14 cellular contexts compared by ENCODE assay signal in the genomic region with DNA sequence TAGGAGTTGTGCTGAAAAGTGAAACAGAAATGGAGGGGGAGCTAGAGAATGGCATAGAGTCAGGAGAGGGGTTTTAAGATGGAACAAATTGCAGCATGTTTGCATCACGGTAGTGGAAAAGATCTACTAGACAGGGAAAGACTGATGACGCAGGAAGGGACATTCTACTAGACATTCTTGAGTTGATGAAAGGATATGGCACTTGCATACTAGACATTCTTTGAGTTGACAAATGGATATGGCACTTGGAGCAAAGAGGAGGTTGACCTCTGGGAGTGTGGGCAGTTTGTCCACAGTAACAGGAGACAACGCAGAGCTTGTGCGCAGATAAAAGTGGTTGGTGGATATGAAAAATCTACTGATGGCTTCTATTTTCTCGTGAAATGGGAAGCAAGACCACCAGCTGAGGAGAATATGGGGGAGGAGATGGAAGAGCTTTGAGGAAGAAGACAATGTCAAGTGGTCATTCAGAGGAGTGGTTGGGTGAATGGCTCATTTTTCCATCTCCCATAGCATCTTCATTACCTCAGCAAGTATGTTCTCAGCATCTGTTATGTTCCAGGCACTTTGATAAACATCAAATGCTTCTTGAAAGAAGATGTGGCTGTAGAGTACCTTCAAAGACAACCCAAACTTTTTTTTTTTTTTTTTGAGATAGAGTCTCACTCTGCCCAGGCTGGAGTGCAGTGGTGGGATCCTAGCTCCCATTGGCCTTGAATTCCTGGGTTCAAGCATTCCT. TPM values are rescaled to one million over a fixed set of nuclear protein-coding genes. Genes with fewer than 3 reads are reported as not detected.
DNase-seq lines count a peak whose midpoint lies in the region; ATAC-seq, FAIRE-seq and TF ChIP-seq lines count a peak whose summit lies in the region.
"Had no signal": no experiment of that assay in that cellular context is flagged by ENCODE, and none has a peak within 500 bp of the region (broad histone marks: within the 10 kb centered on the region; RNA-seq: fewer than 3 reads in every experiment).

No MANE protein-coding gene starts in this region.

- H3K4me1 ChIP-seq in IMR-90 (ENCODE audit: control insufficient read depth, insufficient read depth, low read length) (peaks cover 14% of the 10 kb centered on the region), K562 (replicated peaks in 1 of 2; ENCODE audit: control insufficient read depth in 2 of 2, insufficient read depth in 2 of 2, low read length in 2 of 2) (peaks cover 33 to 35% of the 10 kb centered on the region in 2 experiments), mesodermal cell (ENCODE audit: control insufficient read depth, insufficient read depth, low read length, poor library complexity, severe bottlenecking) (peaks cover 45% of the 10 kb centered on the region), small intestine (ENCODE audit: control insufficient read depth in 2 of 2, insufficient read depth in 1 of 2, low read depth in 1 of 2, low read length in 1 of 2) (peaks cover 0 to 2% of the 10 kb centered on the region in 2 donors)

- H2BK20ac ChIP-seq in IMR-90 (ENCODE audit: low read depth, low read length), result peak overlapping the region; percentile 94

- H3K18ac ChIP-seq in IMR-90 (ENCODE audit: low read depth, low read length), result peak overlapping the region; percentile 57; the same call in 1 of the 2 replicates

- peak overlapping the region; percentile 52; the same call in 1 of the 2 replicates for H3K56ac ChIP-seq in IMR-90 (ENCODE audit: extremely low read depth, insufficient read depth, low read length)

- H3K9ac ChIP-seq in IMR-90 (ENCODE audit: low read depth, low read length), result no peak overlapping the region
- no peak overlapping the region for H3K9ac ChIP-seq in K562 (ENCODE audit: insufficient read depth in 1 of 2, low read depth in 2 of 2, low read length in 2 of 2)
- H3K9ac ChIP-seq: BLaER1 had no signal

- H2BK15ac ChIP-seq in IMR-90 (ENCODE audit: low read depth, low read length), result peak overlapping the region; percentile 0; the same call in 2 of the 3 replicates

- H3K4me2 ChIP-seq in IMR-90 (ENCODE audit: low read depth, low read length) (no peak overlapping the region; the same call in 1 of the 2 replicates), K562 (ENCODE audit: insufficient read depth, low read length) (no peak overlapping the region)
- H3K4me2 ChIP-seq: BLaER1 had no signal

- no peak for TF ChIP-seq CTCF in AG10803 (conservative IDR thresholded peaks at IDR 0.05; ENCODE audit: low read length)
- no peak for TF ChIP-seq CTCF in IMR-90 (conservative IDR thresholded peaks at IDR 0.05; ENCODE audit: low read depth, low read length)
- TF ChIP-seq CTCF in K562 (IDR thresholded peaks at IDR 0.05 in 2 of 3, conservative IDR thresholded peaks at IDR 0.05 in 1 of 3; ENCODE audit: insufficient read depth in 2 of 3, low read depth in 1 of 3, low read length in 3 of 3), result no peak

- H3K79me1 ChIP-seq in IMR-90 (ENCODE audit: low read depth in 1 of 2, low read length in 2 of 2), result peaks cover 3 to 25% of the 10 kb centered on the region in 2 experiments

- peaks cover 22% of the 10 kb centered on the region for H3K79me2 ChIP-seq in K562 (ENCODE audit: control insufficient read depth, insufficient read depth, low read length)

- H3K27me3 ChIP-seq in IMR-90 (ENCODE audit: control insufficient read depth, insufficient read depth, low read length) (no peaks in the 10 kb centered on the region), K562 (ENCODE audit: control insufficient read depth in 2 of 2, insufficient read depth in 2 of 2, low read length in 2 of 2) (peaks cover 0 to 3% of the 10 kb centered on the region in 2 experiments; a peak in 1 of 5 replicates), small intestine (ENCODE audit: control insufficient read depth in 2 of 2, insufficient read depth in 2 of 2, low read length in 2 of 2) (no peaks in the 10 kb centered on the region)
- H3K27me3 ChIP-seq: BLaER1, dorsolateral prefrontal cortex had no signal

- peak overlapping the region; percentile 92 for H3K4ac ChIP-seq in IMR-90 (ENCODE audit: low read depth, low read length)

- no peak overlapping the region; the same call in 1 of the 2 replicates for H4K5ac ChIP-seq in IMR-90 (ENCODE audit: low read depth, low read length)

- H3K9me1 ChIP-seq in IMR-90 (ENCODE audit: insufficient read depth, low read length) (peaks cover 23% of the 10 kb centered on the region), K562 (ENCODE audit: control insufficient read depth, insufficient read depth, low read length) (no peaks in the 10 kb centered on the region)

- peak; percentile 83 for DNase-seq in AG10803 (ENCODE audit: low read depth)
- peak; percentile 73 for DNase-seq in IMR-90
- DNase-seq in K562 (ENCODE audit: extremely low read depth in 1 of 4, low spot score in 3 of 4), result no peak
- DNase-seq in OCI-M1 (lab: John Stamatoyannopoulos, UW), result no peak
- no peak for DNase-seq in small intestine
- no peak for DNase-seq in HuH-7.5 (ENCODE audit: low spot score)
- DNase-seq: activated naive CD4-positive, alpha-beta T cell treated with anti-CD3 and anti-CD28 coated beads, Interleukin-2, amount 50 U/mL, for 16 hours; dorsolateral prefrontal cortex; NCI-H2107; stimulated activated CD4-positive, alpha-beta T cell treated with anti-CD3 and anti-CD28 coated beads, Interleukin-2, amount 100 ng/mL, for 24 hours had no signal

- no peaks in the 10 kb centered on the region; the same call in 1 of the 2 replicates for H3K36me3 ChIP-seq in IMR-90 (ENCODE audit: control insufficient read depth, insufficient read depth, low read length)
- peaks cover 13% of the 10 kb centered on the region for H3K36me3 ChIP-seq in K562 (ENCODE audit: control insufficient read depth, insufficient read depth, low read length)
- H3K36me3 ChIP-seq in mesodermal cell (ENCODE audit: control insufficient read depth, insufficient read depth, low read length), result peaks cover 8% of the 10 kb centered on the region
- no peaks in the 10 kb centered on the region for H3K36me3 ChIP-seq in small intestine (ENCODE audit: control insufficient read depth in 2 of 2, insufficient read depth in 2 of 2, low read length in 2 of 2)

- TF ChIP-seq POLR2A in IMR-90 (IDR thresholded peaks at IDR 0.05; ENCODE audit: low read depth, low read length) (no peak), K562 (conservative IDR thresholded peaks at IDR 0.05) (no peak)

- H3K23ac ChIP-seq in IMR-90 (ENCODE audit: low read depth, low read length), result peak overlapping the region; percentile 79; the same call in 1 of the 2 replicates

- intact Hi-C loops in IMR-90 (cut with micrococcal nuclease) (no loop called here), K562 (cut with micrococcal nuclease) (no loop called here)

- no peaks in the 10 kb centered on the region for H3K9me3 ChIP-seq in IMR-90 (ENCODE audit: control insufficient read depth, insufficient read depth, low read length)
- H3K9me3 ChIP-seq in K562 (replicated peaks; ENCODE audit: control insufficient read depth, insufficient read depth, low read depth, low read length), result no peaks in the 10 kb centered on the region
- H3K9me3 ChIP-seq in mesodermal cell (ENCODE audit: control insufficient read depth, low read length), result no peaks in the 10 kb centered on the region
- H3K9me3 ChIP-seq in small intestine (ENCODE audit: control insufficient read depth, low read depth), result no peaks in the 10 kb centered on the region
- H3K9me3 ChIP-seq: BLaER1 had no signal

- peak overlapping the region; percentile 79 for H4K91ac ChIP-seq in IMR-90 (ENCODE audit: insufficient read depth, low read depth, low read length)

- H2BK120ac ChIP-seq in IMR-90 (ENCODE audit: low read depth, low read length), result peak overlapping the region; percentile 94

- H4K20me1 ChIP-seq in IMR-90 (ENCODE audit: insufficient read depth, low read length) (peaks cover 18% of the 10 kb centered on the region), K562 (replicated peaks; ENCODE audit: control insufficient read depth, insufficient read depth, low read length) (peaks cover 9% of the 10 kb centered on the region)

- FAIRE-seq in K562 (lab: Jason Lieb, UNC), result no peak
- FAIRE-seq in small intestine (lab: Jason Lieb, UNC), result no peak

- no peak; the same call in 1 of the 2 replicates for TF ChIP-seq EP300 in K562 (IDR thresholded peaks at IDR 0.05; ENCODE audit: low read length)

- TF ChIP-seq RAD21 in IMR-90 (IDR thresholded peaks at IDR 0.05; ENCODE audit: low read length) (no peak), K562 (CRISPR knock-in tag; conservative IDR thresholded peaks at IDR 0.05 in 1 of 2, IDR thresholded peaks at IDR 0.05 in 1 of 2) (no peak)

- BruUV-seq in IMR-90 (replicated peaks; lab: Mats Ljungman, UMichigan) (no TSS peak), K562 (replicated peaks; lab: Mats Ljungman, UMichigan) (no TSS peak)

- no peak for ATAC-seq in IMR-90 (ENCODE audit: low read depth)
- ATAC-seq in K562, result no peak
- ATAC-seq in HG03280 (IDR thresholded peaks at IDR 0.05; ENCODE audit: unreplicated experiment), result no peak
- ATAC-seq: WTC11 had no signal

- H3K27ac ChIP-seq in IMR-90 (ENCODE audit: insufficient read depth, low read length) (no peak overlapping the region), K562 (ENCODE audit: extremely low read depth, low read depth, low read length) (no peak overlapping the region), mesodermal cell (ENCODE audit: low read depth, low read length, severe bottlenecking) (peak overlapping the region; percentile 91), small intestine (ENCODE audit: low read depth in 1 of 2, low read length in 1 of 2) (no peak overlapping the region)
- H3K27ac ChIP-seq: BLaER1 had no signal

- H2AK5ac ChIP-seq in IMR-90 (ENCODE audit: low read depth, low read length), result peak overlapping the region; percentile 67; the same call in 1 of the 2 replicates

- peak overlapping the region; percentile 90 for H2BK5ac ChIP-seq in IMR-90 (ENCODE audit: low read depth, low read length, poor library complexity, severe bottlenecking)

- dilution Hi-C loops in IMR-90 (cut with HindIII; ENCODE audit: low sequenced_read_pairs, unreplicated experiment), result no loop called here

- WGBS in IMR-90 (ENCODE audit: extremely low coverage in 2 of 2, insufficient read length in 1 of 2), 2 experiments, result 59% methylated on average over 4 of the region's 5 CpGs; no CpG with 5 or more reads in 1 of the 2 experiments
- 35% methylated on average over 5 of the region's 5 CpGs for WGBS in K562 (ENCODE audit: insufficient coverage, low coverage, missing lambda C conversion rate)
- 83 to 85% methylated on average over 4 to 5 of the region's 5 CpGs for WGBS in mesodermal cell (ENCODE audit: insufficient coverage in 2 of 2), 2 experiments
- 76 to 93% (median 89%) methylated on average over 5 of the region's 5 CpGs for WGBS in small intestine, 3 donors

- in situ Hi-C loops in IMR-90 (cut with MboI; ENCODE audit: low sequenced_read_pairs), result no loop called here
- in situ Hi-C loops in K562 (cut with MboI), result no loop called here

- peak overlapping the region; percentile 53 for H3K14ac ChIP-seq in IMR-90 (replicated peaks; ENCODE audit: low read depth, low read length)

- peak overlapping the region in 1 of 2 experiments; percentile 68; a peak in 2 of 4 replicates for H4K8ac ChIP-seq in IMR-90 (ENCODE audit: low read depth in 2 of 2, low read length in 2 of 2)

- H3K4me3 ChIP-seq in AG10803 (ENCODE audit: low read length) (no peak overlapping the region), IMR-90 (ENCODE audit: insufficient read depth, low read depth, low read length) (no peak overlapping the region), K562 (no peak overlapping the region), mesodermal cell (ENCODE audit: extremely low read depth, insufficient read depth, low read length, poor library complexity, severe bottlenecking) (no peak overlapping the region), small intestine (ENCODE audit: low read depth in 1 of 2, low read length in 2 of 2) (no peak overlapping the region)
- H3K4me3 ChIP-seq: BLaER1, dorsolateral prefrontal cortex had no signal

- CTCF ChIA-PET in IMR-90 (lab: Yijun Ruan, JAX), result interaction anchor here (0.6 to 0.7 kb wide), 3 partner anchors 110 to 833 kb away, joined by 3 to 4 read pairs (median 3); no protein-coding TSS in a partner anchor
- CTCF ChIA-PET in K562 (lab: Yijun Ruan, JAX; ENCODE audit: low intra/inter-chr PET ratio), result no interaction called here

- peak overlapping the region; percentile 46 for H2AFZ ChIP-seq in IMR-90 (replicated peaks; ENCODE audit: low read length, poor library complexity)
- H2AFZ ChIP-seq in K562 (ENCODE audit: low read depth, low read length), result no peak overlapping the region

- POLR2A ChIA-PET in IMR-90 (lab: Charles Lee; ENCODE audit: unreplicated experiment), result no interaction called here
- POLR2A ChIA-PET in K562 (lab: Yijun Ruan, JAX), result interaction anchor here (0.6 to 0.8 kb wide), 2 partner anchors 73 to 287 kb away, joined by 3 read pairs; no protein-coding TSS in a partner anchor

- no peak overlapping the region for H2AK9ac ChIP-seq in IMR-90 (replicated peaks; ENCODE audit: low read depth, low read length, poor library complexity)

RNA-seq across cellular contexts. Expression of a gene that starts 2.4 kb away (rescaled TPM):
- 41.0 and 45.5 TPM in 2 replicates for total RNA-seq in IMR-90 (2012; rRNA removed)
- 40.4 and 43.2 TPM in 2 replicates for polyA plus RNA-seq in IMR-90 (2012; rRNA removed)
- 11.2 and 42.3 TPM in 2 replicates for polyA plus RNA-seq in IMR-90 (2012; cell fraction: cytosol; rRNA removed)
- polyA plus RNA-seq in IMR-90 (2012; cell fraction: nucleus; rRNA removed; ENCODE audit: low replicate concordance), result 23.0 and 58.3 TPM in 2 replicates
- 238 and 252 TPM in 2 replicates for total RNA-seq in K562 (2011; cell fraction: chromatin; rRNA removed; ENCODE audit: low replicate concordance)
- total RNA-seq in K562 (2011; cell fraction: nucleolus; rRNA removed), result 123 and 132 TPM in 2 replicates
- 153 and 182 TPM in 2 replicates for total RNA-seq in K562 (2011; cell fraction: nucleoplasm; rRNA removed)
- total RNA-seq in K562 (2014; rRNA removed), result 87.7 and 103 TPM in 2 replicates
- total RNA-seq in K562 (2014; rRNA removed; fragmentation: Illumina TruSeq; extraction: Trizol), result 93.9 and 99.0 TPM in 2 replicates
- total RNA-seq in K562 (2015; rRNA removed; fragmentation: Illumina TruSeq; extraction: Trizol), result 101 and 103 TPM in 2 replicates
- total RNA-seq in K562 (2021), result 106 and 113 TPM in 2 replicates
- 44.0 and 44.4 TPM in 2 replicates for polyA plus RNA-seq in K562 (2011; rRNA removed)
- 23.4 and 35.2 TPM in 2 replicates for polyA plus RNA-seq in K562 (2011; cell fraction: cytosol; rRNA removed)
- polyA plus RNA-seq in K562 (2011; cell fraction: nucleus; rRNA removed), result 165 and 227 TPM in 2 replicates
- 58.1 and 83.7 TPM in 2 replicates for polyA plus RNA-seq in K562 (2012)
- polyA plus RNA-seq in K562 (2014; fragmentation: Illumina TruSeq; extraction: Trizol), result 152 and 164 TPM in 2 replicates
- 10 to 100 TPM; 71.5 to 72.2 TPM for polyA plus RNA-seq in K562 (2014; fragmentation: Nextera tagmentation; extraction: Ambion mirVana)
- polyA plus RNA-seq in K562 (2014; rRNA removed), result 70.6 and 88.0 TPM in 2 replicates
- polyA minus RNA-seq in K562 (2011; rRNA and poly(A)+ RNA removed), result 90.7 and 96.2 TPM in 2 replicates
- 36.2 and 42.9 TPM in 2 replicates for polyA minus RNA-seq in K562 (2011; cell fraction: cytosol; rRNA and poly(A)+ RNA removed)
- polyA minus RNA-seq in K562 (2011; cell fraction: nucleus; rRNA and poly(A)+ RNA removed), result 78.6 and 121 TPM in 2 replicates
- 44.3 TPM for polyA plus RNA-seq in mesodermal cell (2013, experiment 1 of 2)
- 43.3 TPM for polyA plus RNA-seq in mesodermal cell (2013, experiment 2 of 2)
- 10 to 100 TPM in 1 of 3 donors, 1 to 10 TPM in 2; 3.8 to 16.2 (median 5.8) TPM for polyA plus RNA-seq in small intestine

RNA-seq across cellular contexts. Expression of a gene that starts 44.4 kb away (rescaled TPM):
- total RNA-seq in IMR-90 (2012; rRNA removed) (under 0.01 TPM in 2 replicates), K562 (2014; rRNA removed) (0.05 and 0.29 TPM in 2 replicates), K562 (2014; rRNA removed; fragmentation: Illumina TruSeq; extraction: Trizol) (0.03 TPM in 1 of 2 replicates, not detected in the other), K562 (2015; rRNA removed; fragmentation: Illumina TruSeq; extraction: Trizol) (0.08 and 0.14 TPM in 2 replicates), K562 (2021) (0.07 TPM in 1 of 2 replicates, not detected in the other)
- polyA plus RNA-seq in IMR-90 (2012; rRNA removed) (0.07 and 0.09 TPM in 2 replicates), K562 (2011; rRNA removed) (0.01 TPM in 1 of 2 replicates, not detected in the other), K562 (2014; fragmentation: Illumina TruSeq; extraction: Trizol) (0.03 TPM in 1 of 2 replicates, not detected in the other), K562 (2014; fragmentation: Nextera tagmentation; extraction: Ambion mirVana) (not detected), K562 (2014; rRNA removed) (0.05 and 0.12 TPM in 2 replicates), small intestine (1 to 10 TPM in 1 of 3 donors, under 1 TPM in 1, not detected in 1; 0.31 to 1.6 TPM)
- polyA plus RNA-seq in IMR-90 (2012; cell fraction: cytosol; rRNA removed), result 0.02 TPM in 1 of 2 replicates, not detected in the other
- 0.30 and 0.76 TPM in 2 replicates for polyA plus RNA-seq in IMR-90 (2012; cell fraction: nucleus; rRNA removed; ENCODE audit: low replicate concordance)
- total RNA-seq in K562 (2011; cell fraction: chromatin; rRNA removed; ENCODE audit: low replicate concordance), result 0.58 and 1.4 TPM in 2 replicates
- total RNA-seq in K562 (2011; cell fraction: nucleolus; rRNA removed), result 0.66 and 1.2 TPM in 2 replicates
- total RNA-seq in K562 (2011; cell fraction: nucleoplasm; rRNA removed), result 0.31 and 0.51 TPM in 2 replicates
- polyA plus RNA-seq in K562 (2011; cell fraction: cytosol; rRNA removed), result not detected in 2 replicates
- 0.10 and 0.13 TPM in 2 replicates for polyA plus RNA-seq in K562 (2011; cell fraction: nucleus; rRNA removed)
- polyA plus RNA-seq in K562 (2012), result 0.25 and 0.47 TPM in 2 replicates
- polyA minus RNA-seq in K562 (2011; rRNA and poly(A)+ RNA removed), result 0.14 and 0.15 TPM in 2 replicates
- polyA minus RNA-seq in K562 (2011; cell fraction: cytosol; rRNA and poly(A)+ RNA removed), result not detected in 2 replicates
- polyA minus RNA-seq in K562 (2011; cell fraction: nucleus; rRNA and poly(A)+ RNA removed), result 0.40 and 0.44 TPM in 2 replicates
- polyA plus RNA-seq in mesodermal cell (2013, experiment 1 of 2), result 0.26 TPM
- not detected for polyA plus RNA-seq in mesodermal cell (2013, experiment 2 of 2)
- total RNA-seq: WTC11 had no signal

Comparison
In these comparisons a context has a peak if more than half of its experiments do, and no peak if none do; other contexts are left out.
1. DNase-seq: peak in AG10803 (single experiment) and IMR-90 (single experiment); none in K562 (0 of 4), OCI-M1 (single experiment), small intestine (single experiment) and HuH-7.5 (single experiment).